ENCODE assay signal across 8 cellular contexts in genomic region chr6:30212865-30213653, GRCh38. TPM values are rescaled to one million over a fixed set of nuclear protein-coding genes. Genes with fewer than 3 reads are reported as not detected.
DNase-seq lines count a peak whose midpoint lies in the region; ATAC-seq and TF ChIP-seq lines count a peak whose summit lies in the region.

Gene TRIM26, minus strand, starts transcription at chr6:30213406. Its CDS starts 14,303 bp downstream, at chr6:30199103.

- intact Hi-C loops in Right ventricle myocardium inferior (cut with DNase I) (loop anchor here (2.0 kb wide), 1 partner anchor 112 kb away; no protein-coding TSS in a partner anchor), ovary (cut with DNase I) (no loop called here), thyroid gland (cut with DNase I) (loop anchor here (10.0 kb wide), 2 partner anchors 112 to 182 kb away; partner anchors contain the start of gene TRIM39)

- peak; percentile 88 for TF ChIP-seq POLR2A in ovary (IDR thresholded peaks at IDR 0.05)
- peak; percentile 89 to 100 for TF ChIP-seq POLR2A in thyroid gland (IDR thresholded peaks at IDR 0.05)

- H3K9me3 ChIP-seq in ovary (no peaks in the 10 kb centered on the region), thyroid gland (no peaks in the 10 kb centered on the region)

- 0 to 1% (median 0%) methylated on average over 58 to 59 of the region's 59 CpGs for WGBS in ovary, 3 donors
- 0 to 1% methylated on average over 54 to 59 of the region's 59 CpGs for WGBS in thyroid gland, 2 donors

- DNase-seq in GM12864 (ENCODE audit: low read depth) (peak; percentile 88), NCI-H1417 (lab: John Stamatoyannopoulos, UW) (peak; percentile 95 to 98 (median 96)), SW 1271 (lab: John Stamatoyannopoulos, UW) (peak; percentile 86 to 98), Right ventricle myocardium inferior (ENCODE audit: missing footprints) (peak; percentile 97), ovary (peak; percentile 95 to 97 (median 97)), thyroid gland (peak; percentile 98 to 99)
- peak; percentile 97 for DNase-seq in activated naive CD8-positive, alpha-beta T cell treated with anti-CD3 and anti-CD28 coated beads, Interleukin-2, amount 50 U/mL, for 16 hours (ENCODE audit: low read depth, low spot score)

- ATAC-seq in HG02759 (IDR thresholded peaks at IDR 0.05; ENCODE audit: unreplicated experiment) (peak; percentile 83), Right ventricle myocardium inferior (peak; percentile 97)

- H3K27me3 ChIP-seq in ovary = no peaks in the 10 kb centered on the region
- no peaks in the 10 kb centered on the region for H3K27me3 ChIP-seq in thyroid gland

- H3K4me3 ChIP-seq in GM12864 (ENCODE audit: low read depth, low read length) (peak within 1 kb of the TSS; percentile 92), ovary (peak within 1 kb of the TSS; percentile 67), thyroid gland (replicated peaks in 1 of 3) (peak within 1 kb of the TSS; percentile 62 to 89 (median 81))

- no peak for TF ChIP-seq EP300 in ovary (IDR thresholded peaks at IDR 0.05)

- no peak for TF ChIP-seq CTCF in GM12864 (IDR thresholded peaks at IDR 0.05; ENCODE audit: low read depth, low read length, missing control alignments)
- TF ChIP-seq CTCF in ovary (IDR thresholded peaks at IDR 0.05) = no peak
- peak in 1 of 6 experiments; percentile 10 for TF ChIP-seq CTCF in thyroid gland (IDR thresholded peaks at IDR 0.05)

- peaks cover 9% of the 10 kb centered on the region for H3K4me1 ChIP-seq in ovary (ENCODE audit: insufficient read depth)
- peaks cover 29 to 38% of the 10 kb centered on the region in 2 donors for H3K4me1 ChIP-seq in thyroid gland

- H3K27ac ChIP-seq in ovary (peak within 1 kb of the TSS; percentile 82 to 91), thyroid gland (peak within 1 kb of the TSS; percentile 94 to 99 (median 97))

- H3K36me3 ChIP-seq in ovary = no peaks in the 10 kb centered on the region
- H3K36me3 ChIP-seq in thyroid gland = no peaks in the 10 kb centered on the region

RNA-seq across cellular contexts. Expression of gene TRIM26, which starts in this region (rescaled TPM):
- total RNA-seq in Right ventricle myocardium inferior (20.6 TPM), ovary (10 to 100 TPM; 15.3 to 35.8 (median 29.0) TPM), thyroid gland (10 to 100 TPM; 52.9 to 72.2 (median 62.4) TPM)
- polyA plus RNA-seq in ovary = 10 to 100 TPM; 19.9 to 34.4 TPM

Comparison
In these comparisons a context has a peak if more than half of its experiments do, and no peak if none do; other contexts are left out.
1. Peak in every context shown above with its lines: DNase-seq, ATAC-seq, H3K4me3 ChIP-seq and H3K27ac ChIP-seq.
2. intact Hi-C loops: an anchor here in Right ventricle myocardium inferior (2.0 kb wide) and thyroid gland (10.0 kb wide); none called in ovary.